1 cellular context compared by ENCODE assay signal in genomic region chr22:19291580-19292261, GRCh38.
TF ChIP-seq lines count a peak whose summit lies in the region.

Gene CLTCL1 (minus strand): TSS chr22:19291719. CDS start chr22:19291641, 78 bp downstream.

TF ChIP-seq in K562, 482 proteins besides CTCF, POLR2A, EP300 and RAD21 (continued from another document and continues in another):
- TF ChIP-seq HINFP (tag; conservative IDR thresholded peaks at IDR 0.05; ENCODE audit: low read depth) (peak; percentile 69), MAFG (tag; conservative IDR thresholded peaks at IDR 0.05) (no peak), TEAD1 (CRISPR knock-in tag; IDR thresholded peaks at IDR 0.05) (peak in 1 of 2 experiments; percentile 70; a peak in 2 of 4 replicates), TCF3 (CRISPR knock-in tag; IDR thresholded peaks at IDR 0.05) (no peak), ZNF197 (CRISPR knock-in tag; IDR thresholded peaks at IDR 0.05; ENCODE audit: low read depth) (no peak), POLR2G (IDR thresholded peaks at IDR 0.05; ENCODE audit: low read depth, low read length) (peak; percentile 88), PHF21A (IDR thresholded peaks at IDR 0.05; ENCODE audit: borderline replicate concordance, low read depth) (peak; percentile 92; the same call in 1 of the 2 replicates), GABPB1 (CRISPR knock-in tag; IDR thresholded peaks at IDR 0.05) (no peak), HSF4 (CRISPR knock-in tag; IDR thresholded peaks at IDR 0.05; ENCODE audit: borderline replicate concordance) (peak; percentile 75; the same call in 1 of the 2 replicates), E2F6 (IDR thresholded peaks at IDR 0.05; ENCODE audit: borderline replicate concordance in 1 of 2, extremely low read depth in 1 of 2, insufficient read depth in 1 of 2, insufficient read length in 1 of 2, low read depth in 1 of 2, low read length in 1 of 2, poor library complexity in 1 of 2, severe bottlenecking in 1 of 2) (peak; percentile 61 to 82), KDM2B (CRISPR knock-in tag; IDR thresholded peaks at IDR 0.05) (peak; percentile 99), ETV6 (IDR thresholded peaks at IDR 0.05; ENCODE audit: borderline replicate concordance in 1 of 2, low read depth in 2 of 2, low read length in 1 of 2) (0 out of 4 replicates have a peak, but pooled peaks of 1 of the 2 experiments have one; percentile 34), ETV6 (CRISPR knock-in tag; IDR thresholded peaks at IDR 0.05; ENCODE audit: borderline replicate concordance) (no peak), KDM4B (IDR thresholded peaks at IDR 0.05; ENCODE audit: borderline replicate concordance in 2 of 2, low read depth in 1 of 2) (peak in 1 of 2 experiments; percentile 70; a peak in 1 of 4 replicates), ZNF318 (IDR thresholded peaks at IDR 0.05; ENCODE audit: borderline replicate concordance in 1 of 2, low read depth in 1 of 2) (0 out of 4 replicates have a peak, but pooled peaks of 1 of the 2 experiments have one; percentile 19), EP400 (IDR thresholded peaks at IDR 0.05) (peak; percentile 96), SP1 (CRISPR knock-in tag; IDR thresholded peaks at IDR 0.05) (peak; percentile 99), EZH2 (IDR thresholded peaks at IDR 0.05; ENCODE audit: borderline replicate concordance, low read depth, low read length) (peak; percentile 94; the same call in 1 of the 2 replicates), RHOXF2B (CRISPR knock-in tag; conservative IDR thresholded peaks at IDR 0.05) (peak; percentile 89; the same call in 1 of the 2 replicates), RBM17 (IDR thresholded peaks at IDR 0.05; ENCODE audit: borderline replicate concordance, low read depth, low read length) (no peak), TCFL5 (CRISPR knock-in tag; conservative IDR thresholded peaks at IDR 0.05) (peak; percentile 77; the same call in 1 of the 2 replicates), RCOR1 (IDR thresholded peaks at IDR 0.05; ENCODE audit: borderline replicate concordance in 1 of 2, low read depth in 2 of 2, low read length in 2 of 2) (peak; percentile 46 to 56; a peak in 1 of 4 replicates), ZNF445 (CRISPR knock-in tag; IDR thresholded peaks at IDR 0.05; ENCODE audit: low read depth) (no peak), KLF13 (tag; IDR thresholded peaks at IDR 0.05; ENCODE audit: borderline replicate concordance, low read depth) (peak; percentile 86), ZNF592 (IDR thresholded peaks at IDR 0.05) (0 out of 2 replicates have a peak, but pooled peaks have one; percentile 7), ZNF785 (CRISPR knock-in tag; IDR thresholded peaks at IDR 0.05) (no peak), PML (IDR thresholded peaks at IDR 0.05; ENCODE audit: low read length) (peak; percentile 43; the same call in 1 of the 2 replicates), TOE1 (IDR thresholded peaks at IDR 0.05; ENCODE audit: borderline replicate concordance) (peak; percentile 89), TOE1 (CRISPR knock-in tag; IDR thresholded peaks at IDR 0.05; ENCODE audit: borderline replicate concordance, low read depth) (no peak; the same call in none of the 2 replicates), ELF1 (tag; IDR thresholded peaks at IDR 0.05) (no peak), GTF2A2 (tag; IDR thresholded peaks at IDR 0.05) (0 out of 2 replicates have a peak, but pooled peaks have one; percentile 18), CBFA2T3 (IDR thresholded peaks at IDR 0.05) (0 out of 2 replicates have a peak, but pooled peaks have one; percentile 31), MBD2 (IDR thresholded peaks at IDR 0.05; ENCODE audit: borderline replicate concordance, low read depth) (peak; percentile 50; the same call in 1 of the 2 replicates), THAP12 (CRISPR knock-in tag; IDR thresholded peaks at IDR 0.05) (no peak), SMAD3 (CRISPR knock-in tag; conservative IDR thresholded peaks at IDR 0.05) (peak; percentile 86), TAF1 (IDR thresholded peaks at IDR 0.05; ENCODE audit: control insufficient read depth, extremely low read depth, insufficient read depth, low read length, severe bottlenecking) (peak; percentile 73), THRA (IDR thresholded peaks at IDR 0.05) (no peak), HDAC3 (IDR thresholded peaks at IDR 0.05; ENCODE audit: borderline replicate concordance, partially characterized antibody) (no peak), HNRNPH1 (optimal IDR thresholded peaks at IDR 0.05; ENCODE audit: low read depth, low read length) (no peak), GTF2F1 (IDR thresholded peaks at IDR 0.05; ENCODE audit: low read depth, low read length) (peak; percentile 52; the same call in 1 of the 2 replicates), SAP30 (IDR thresholded peaks at IDR 0.05; ENCODE audit: borderline replicate concordance, insufficient read depth, low read depth, low read length, poor library complexity, severe bottlenecking) (peak; percentile 88), BRD9 (IDR thresholded peaks at IDR 0.05; ENCODE audit: low read depth, partially characterized antibody) (peak; percentile 92)
